In genomic region chr6:139926711-139927110, GRCh38 we compare ENCODE assay signal across 16 cellular contexts.
DNase-seq lines count a peak whose midpoint lies in the region; ATAC-seq, FAIRE-seq and TF ChIP-seq lines count a peak whose summit lies in the region.
"Had no signal": no experiment of that assay in that cellular context is flagged by ENCODE, and none has a peak within 500 bp of the region (broad histone marks: within the 10 kb centered on the region; RNA-seq: fewer than 3 reads in every experiment).

No MANE protein-coding gene starts in this region.

- H3K9me3 Mint-ChIP-seq in Caco-2 (ENCODE audit: unreplicated experiment) (no peaks in the 10 kb centered on the region), neural progenitor cell (peaks cover 5% of the 10 kb centered on the region)
- H3K9me3 Mint-ChIP-seq: dendritic cell treated with granulocyte-macrophage colony-stimulating factor and Interleukin-4, amounts not matched to agents 40 ng/mL and 50 ng/mL, for 4 days; stimulated activated naive CD8-positive, alpha-beta T cell treated with anti-CD3 and anti-CD28 coated beads, Interleukin-15, amount 100 ng/mL, for 72 hours had no signal

- ATAC-seq in HG02852 (IDR thresholded peaks at IDR 0.05; ENCODE audit: unreplicated experiment): peak; percentile 46
- ATAC-seq in GM12878: peak; percentile 58
- ATAC-seq in GM19023 (IDR thresholded peaks at IDR 0.05; ENCODE audit: unreplicated experiment): no peak
- ATAC-seq: activated CD8-positive, alpha-beta T cell treated with anti-CD3 and anti-CD28 coated beads, Interleukin-2, amount 10 ng/mL, durations not matched to agents 7 days and 5 days; stimulated activated naive CD8-positive, alpha-beta T cell treated with anti-CD3 and anti-CD28 coated beads, Interleukin-15, amount 100 ng/mL, for 72 hours had no signal

- intact Hi-C loops in Caco-2 (cut with micrococcal nuclease; ENCODE audit: unreplicated experiment) (loop anchor here (2.0 kb wide), 1 partner anchor 552 kb away; the partner anchor contains the start of gene CITED2), GM12878 (cut with micrococcal nuclease; ENCODE audit: unreplicated experiment) (loop anchor here (2.0 kb wide), 1 partner anchor 552 kb away; the partner anchor contains the start of gene CITED2)

- 24% methylated on average over 3 of the region's 3 CpGs for WGBS in GM12878 (ENCODE audit: insufficient coverage, insufficient replicate concordance, low lambda C conversion rate, missing lambda C conversion rate)

- POLR2A ChIA-PET in Caco-2 (lab: Charles Lee) (no interaction called here), GM12878 (lab: Charles Lee) (no interaction called here)

- TF ChIP-seq EP300 in GM12878 (IDR thresholded peaks at IDR 0.05; ENCODE audit: borderline replicate concordance in 1 of 2, control insufficient read depth in 1 of 2, low read depth in 2 of 2, low read length in 2 of 2): no peak

- H3K27ac Mint-ChIP-seq in Caco-2 (ENCODE audit: unreplicated experiment) (peak overlapping the region; percentile 20), neural progenitor cell (no peak overlapping the region)
- H3K27ac Mint-ChIP-seq: activated CD8-positive, alpha-beta T cell treated with anti-CD3 and anti-CD28 coated beads, Interleukin-2, amount 10 ng/mL, durations not matched to agents 7 days and 5 days; dendritic cell treated with granulocyte-macrophage colony-stimulating factor and Interleukin-4, amounts not matched to agents 40 ng/mL and 50 ng/mL, for 4 days; stimulated activated naive CD8-positive, alpha-beta T cell treated with anti-CD3 and anti-CD28 coated beads, Interleukin-15, amount 100 ng/mL, for 72 hours had no signal

- TF ChIP-seq RAD21 in GM12878 (IDR thresholded peaks at IDR 0.05; ENCODE audit: insufficient read depth, low read depth, low read length): no peak

- FAIRE-seq in GM12878 (lab: Jason Lieb, UNC): no peak
- FAIRE-seq: D721Med had no signal

- DNase-seq in Caco-2 (no peak), GM12878 (ENCODE audit: low read depth, low spot score) (no peak), neural progenitor cell (ENCODE audit: low spot score) (no peak), GM10266 (ENCODE audit: extremely low spot score) (no peak), NCI-H2107 treated with DMSO at 0.1 percent for 48 hours (lab: John Stamatoyannopoulos, UW; ENCODE audit: unreplicated experiment) (no peak), cerebellar nuclear complex (lab: John Stamatoyannopoulos, UW) (no peak)
- DNase-seq: activated CD8-positive, alpha-beta T cell treated with anti-CD3 and anti-CD28 coated beads, Interleukin-2, amount 10 ng/mL, durations not matched to agents 7 days and 5 days; NCI-H748 treated with DMSO at 0.1 percent for 48 hours; stimulated activated naive CD8-positive, alpha-beta T cell treated with anti-CD3 and anti-CD28 coated beads, Interleukin-15, amount 100 ng/mL, for 72 hours had no signal

- RAD21 ChIA-PET in GM12878 (lab: Charles Lee; ENCODE audit: unreplicated experiment): interaction anchor here (0.8 to 2.2 kb wide), 5 partner anchors 44 to 557 kb away, joined by 3 to 7 read pairs (median 6); partner anchors contain the start of gene CITED2

- H3K4me3 Mint-ChIP-seq in Caco-2 (ENCODE audit: unreplicated experiment) (peak overlapping the region; percentile 55), neural progenitor cell (no peak overlapping the region)
- H3K4me3 Mint-ChIP-seq: activated CD8-positive, alpha-beta T cell treated with anti-CD3 and anti-CD28 coated beads, Interleukin-2, amount 10 ng/mL, durations not matched to agents 7 days and 5 days; dendritic cell treated with granulocyte-macrophage colony-stimulating factor and Interleukin-4, amounts not matched to agents 40 ng/mL and 50 ng/mL, for 4 days; stimulated activated naive CD8-positive, alpha-beta T cell treated with anti-CD3 and anti-CD28 coated beads, Interleukin-15, amount 100 ng/mL, for 72 hours had no signal

- CTCF ChIA-PET in Caco-2 (lab: Charles Lee): no interaction called here
- CTCF ChIA-PET in GM12878 (lab: Yijun Ruan, JAX): interaction anchor here (1.1 to 4.1 kb wide), 4 partner anchors 45 to 557 kb away, joined by 3 to 35 read pairs (median 14); no protein-coding TSS in a partner anchor

- BruUV-seq in Caco-2 (replicated peaks; lab: Mats Ljungman, UMichigan) (no TSS peak), GM12878 (replicated peaks; lab: Mats Ljungman, UMichigan) (no TSS peak)

- no peaks in the 10 kb centered on the region for H3K27me3 ChIP-seq in Caco-2 (replicated peaks; ENCODE audit: control insufficient read depth, insufficient read depth, low read length)
- H3K27me3 ChIP-seq in GM12878 (replicated peaks in 1 of 2; ENCODE audit: control insufficient read depth in 2 of 2, insufficient read depth in 2 of 2, low read length in 1 of 2): no peaks in the 10 kb centered on the region; a peak in 1 of 4 replicates
- no peaks in the 10 kb centered on the region for H3K27me3 ChIP-seq in neural progenitor cell
- H3K27me3 ChIP-seq: uterus had no signal

- H3K27me3 Mint-ChIP-seq in Caco-2 (ENCODE audit: insufficient read depth, unreplicated experiment) (no peaks in the 10 kb centered on the region), neural progenitor cell (ENCODE audit: insufficient read depth, low read depth) (peaks cover 2% of the 10 kb centered on the region)
- H3K27me3 Mint-ChIP-seq: dendritic cell treated with granulocyte-macrophage colony-stimulating factor and Interleukin-4, amounts not matched to agents 40 ng/mL and 50 ng/mL, for 4 days; progenitor cell of endocrine pancreas had no signal

- H3K79me2 ChIP-seq in GM12878 (ENCODE audit: control insufficient read depth, insufficient read depth, low read length) (no peaks in the 10 kb centered on the region), neural progenitor cell (ENCODE audit: low read depth) (no peaks in the 10 kb centered on the region)

- H3K4me2 ChIP-seq in GM12878 (ENCODE audit: control insufficient read depth, insufficient read depth) (no peak overlapping the region), neural progenitor cell (no peak overlapping the region)

- H3K9ac ChIP-seq in GM12878 (ENCODE audit: control insufficient read depth, insufficient read depth, low read length) (no peak overlapping the region), neural progenitor cell (no peak overlapping the region)

- H3K4me3 ChIP-seq in Caco-2 (ENCODE audit: low read depth, low read length) (no peak overlapping the region), GM12878 (no peak overlapping the region), neural progenitor cell (no peak overlapping the region)
- H3K4me3 ChIP-seq: uterus had no signal

- H3K27ac ChIP-seq in GM12878 (ENCODE audit: control insufficient read depth, insufficient read depth): no peak overlapping the region
- no peak overlapping the region for H3K27ac ChIP-seq in neural progenitor cell
- H3K27ac ChIP-seq: VCaP had no signal

- H3K4me1 ChIP-seq in Caco-2 (peaks cover 16% of the 10 kb centered on the region), GM12878 (ENCODE audit: control insufficient read depth, insufficient read depth, low read length) (no peaks in the 10 kb centered on the region), neural progenitor cell (peaks cover 4% of the 10 kb centered on the region)
- H3K4me1 ChIP-seq: uterus had no signal

- no peak overlapping the region for H2AFZ ChIP-seq in GM12878 (ENCODE audit: control insufficient read depth, low read depth, low read length)
- peak overlapping the region; percentile 30 for H2AFZ ChIP-seq in neural progenitor cell (replicated peaks)

- H3F3A ChIP-seq in neural progenitor cell (ENCODE audit: low read depth): no peaks in the 10 kb centered on the region

- H3K9me3 ChIP-seq in Caco-2: no peaks in the 10 kb centered on the region
- no peaks in the 10 kb centered on the region for H3K9me3 ChIP-seq in GM12878 (replicated peaks; ENCODE audit: control insufficient read depth, insufficient read depth, low read length)
- H3K9me3 ChIP-seq in neural progenitor cell (ENCODE audit: low read depth): no peaks in the 10 kb centered on the region
- H3K9me3 ChIP-seq: uterus had no signal

- H3K36me3 ChIP-seq in Caco-2 (ENCODE audit: control insufficient read depth, insufficient read depth, low read length) (no peaks in the 10 kb centered on the region), GM12878 (ENCODE audit: control insufficient read depth in 2 of 2, insufficient read depth in 2 of 2, low read length in 1 of 2) (no peaks in the 10 kb centered on the region), neural progenitor cell (no peaks in the 10 kb centered on the region)
- H3K36me3 ChIP-seq: uterus had no signal

- H3K36me3 Mint-ChIP-seq in Caco-2 (ENCODE audit: insufficient read depth, unreplicated experiment) (no peaks in the 10 kb centered on the region), neural progenitor cell (no peaks in the 10 kb centered on the region)

- peaks cover 15% of the 10 kb centered on the region for H3K4me1 Mint-ChIP-seq in Caco-2 (ENCODE audit: low read depth, unreplicated experiment)
- peaks cover 13% of the 10 kb centered on the region for H3K4me1 Mint-ChIP-seq in neural progenitor cell
- H3K4me1 Mint-ChIP-seq: stimulated activated naive CD8-positive, alpha-beta T cell treated with anti-CD3 and anti-CD28 coated beads, Interleukin-15, amount 100 ng/mL, for 72 hours had no signal

- H4K20me1 ChIP-seq in GM12878 (ENCODE audit: control insufficient read depth, insufficient read depth) (no peaks in the 10 kb centered on the region), neural progenitor cell (ENCODE audit: low read depth) (no peaks in the 10 kb centered on the region)

- in situ Hi-C loops in GM12878 (cut with MboI): loop anchor here (5.0 kb wide), 1 partner anchor 554 kb away; the partner anchor contains the start of gene CITED2

- SMC1A ChIA-PET in GM12878 (lab: Charles Lee; ENCODE audit: uncharacterized antibody, unreplicated experiment): interaction anchor here (1.4 to 5.0 kb wide), 4 partner anchors 12 to 557 kb away, joined by 4 to 35 read pairs (median 22); no protein-coding TSS in a partner anchor

- no peak for TF ChIP-seq POLR2A in GM12878 (IDR thresholded peaks at IDR 0.05; ENCODE audit: low read depth, low read length)

- TF ChIP-seq CTCF in Caco-2 (IDR thresholded peaks at IDR 0.05; ENCODE audit: insufficient read depth in 1 of 2, low read depth in 1 of 2, low read length in 1 of 2, severe bottlenecking in 1 of 2, unreplicated experiment in 1 of 2): no peak
- TF ChIP-seq CTCF in GM12878 (IDR thresholded peaks at IDR 0.05 in 2 of 3, conservative IDR thresholded peaks at IDR 0.05 in 1 of 3; ENCODE audit: control insufficient read depth in 2 of 3, extremely low read depth in 1 of 3, insufficient read depth in 1 of 3, low read depth in 3 of 3, low read length in 3 of 3): no peak
- TF ChIP-seq CTCF in neural progenitor cell (IDR thresholded peaks at IDR 0.05): no peak
- no peak for TF ChIP-seq CTCF in GM10266 (IDR thresholded peaks at IDR 0.05; ENCODE audit: control insufficient read depth, insufficient read depth, low read depth, missing control alignments)

TF ChIP-seq in GM12878, 131 proteins besides CTCF, POLR2A, EP300 and RAD21:
- no peak for TF ChIP-seq ZSCAN29 (IDR thresholded peaks at IDR 0.05)
TF ChIP-seq in GM12878: peak in this region for 0.
